ENCODE assay signal across 18 cellular contexts in genomic region chr4:650461-650860, GRCh38. TPM values are rescaled to one million over a fixed set of nuclear protein-coding genes. Genes with fewer than 3 reads are reported as not detected.
"Had no signal": no experiment of that assay in that cellular context is flagged by ENCODE, and none has a peak within 500 bp of the region (broad histone marks: within the 10 kb centered on the region; RNA-seq: fewer than 3 reads in every experiment).

No MANE protein-coding gene starts in this region.

- H3K4me1 Mint-ChIP-seq: natural killer cell had no signal

- ATAC-seq: natural killer cell; stimulated activated naive B cell treated with anti-CD40 and anti-IgM and Interleukin-4, amounts not matched to agents 10 μg/mL and 1 μg/mL and 100 μg/mL, for 72 hours; T-cell had no signal

- H3K36me3 ChIP-seq: ascending aorta, neutrophil, thyroid gland had no signal

- H3K4me1 ChIP-seq: ascending aorta, parathyroid adenoma had no signal

- H2AFZ ChIP-seq: parathyroid adenoma had no signal

- H3K27me3 ChIP-seq: ascending aorta, thyroid gland had no signal

- H3K4me3 Mint-ChIP-seq: activated CD4-positive, alpha-beta T cell treated with anti-CD3 and anti-CD28 coated beads, Interleukin-2, amount 10 ng/mL, durations not matched to agents 7 days and 5 days; natural killer cell; stimulated activated naive B cell treated with anti-CD40 and anti-IgM and Interleukin-4, amounts not matched to agents 10 μg/mL and 1 μg/mL and 100 μg/mL, for 72 hours; T-cell had no signal

- H3K79me2 ChIP-seq: parathyroid adenoma had no signal

- H3K9ac ChIP-seq: parathyroid adenoma, SK-N-SH had no signal

- DNase-seq: activated CD4-positive, alpha-beta T cell treated with anti-CD3 and anti-CD28 coated beads, Interleukin-2, amount 10 ng/mL, durations not matched to agents 7 days and 5 days; activated CD8-positive, alpha-beta memory T cell treated with anti-CD3 and anti-CD28 coated beads for 24 hours; activated CD8-positive, alpha-beta memory T cell treated with anti-CD3 and anti-CD28 coated beads, Interleukin-2, amount 50 U/mL, for 48 hours; activated effector memory CD4-positive, alpha-beta T cell treated with anti-CD3 and anti-CD28 coated beads, Interleukin-2, amount 50 U/mL, for 16 hours; activated T-cell treated with anti-CD3 and anti-CD28 coated beads, Interleukin-2, amount 50 U/mL, for 48 hours; erythroblast; foreskin melanocyte; glutamatergic neuron; mesendoderm; natural killer cell; SK-N-SH; stimulated activated naive B cell treated with anti-CD40 and anti-IgM and Interleukin-4, amounts not matched to agents 10 μg/mL and 1 μg/mL and 100 μg/mL, for 72 hours; T-cell; thyroid gland had no signal

- H3K36me3 Mint-ChIP-seq: natural killer cell; stimulated activated naive B cell treated with anti-CD40 and anti-IgM and Interleukin-4, amounts not matched to agents 10 μg/mL and 1 μg/mL and 100 μg/mL, for 72 hours; T-cell had no signal

- H3K27ac Mint-ChIP-seq: activated CD4-positive, alpha-beta T cell treated with anti-CD3 and anti-CD28 coated beads, Interleukin-2, amount 10 ng/mL, durations not matched to agents 7 days and 5 days; natural killer cell; stimulated activated naive B cell treated with anti-CD40 and anti-IgM and Interleukin-4, amounts not matched to agents 10 μg/mL and 1 μg/mL and 100 μg/mL, for 72 hours; T-cell had no signal

- H3K27me3 Mint-ChIP-seq: activated CD4-positive, alpha-beta T cell treated with anti-CD3 and anti-CD28 coated beads, Interleukin-2, amount 10 ng/mL, durations not matched to agents 7 days and 5 days had no signal

- H3K9me3 ChIP-seq: ascending aorta, neutrophil, SK-N-SH, thyroid gland had no signal

- H3K27ac ChIP-seq: ascending aorta, neutrophil, parathyroid adenoma, thyroid gland had no signal

- FAIRE-seq: keratinocyte had no signal

- H3K4me3 ChIP-seq: ascending aorta, thyroid gland had no signal

- H3K4me2 ChIP-seq: SK-N-SH had no signal

- H3K9me3 Mint-ChIP-seq: natural killer cell; stimulated activated naive B cell treated with anti-CD40 and anti-IgM and Interleukin-4, amounts not matched to agents 10 μg/mL and 1 μg/mL and 100 μg/mL, for 72 hours; T-cell had no signal

RNA-seq across cellular contexts. Expression of gene ATP5ME, which starts 23.6 kb away (rescaled TPM):
- total RNA-seq: ascending aorta had no signal

RNA-seq across cellular contexts. Expression of gene PDE6B, which starts 25.1 kb away (rescaled TPM):
- total RNA-seq: ascending aorta had no signal
- polyA plus RNA-seq: keratinocyte had no signal
